8 cellular contexts compared by ENCODE assay signal in genomic region chr5:32710335-32710858, GRCh38. TPM values are rescaled to one million over a fixed set of nuclear protein-coding genes. Genes with fewer than 3 reads are reported as not detected.
DNase-seq lines count a peak whose midpoint lies in the region; ATAC-seq lines count a peak whose summit lies in the region.

No MANE protein-coding gene starts in this region.

- no peak for DNase-seq in CD4-positive, alpha-beta memory T cell
- DNase-seq in activated T-helper 2 cell treated with anti-CD3 and anti-CD28 coated beads, Interferon-gamma antibody, Interleukin-2, Interleukin-4, amounts not matched to agents 10 μg/mL and 5 μg/mL and 100 μg/mL, durations not matched to agents 14 hours and 24 hours and 36 hours (ENCODE audit: low spot score), result no peak
- no peak for DNase-seq in NCI-H1694 treated with DMSO at 0.1 percent for 48 hours (lab: John Stamatoyannopoulos, UW)
- no peak for DNase-seq in ACHN

- peak overlapping the region; percentile 88 for H3K9ac ChIP-seq in skeletal muscle satellite cell (ENCODE audit: low read depth, low read length)

- peaks cover 7% of the 10 kb centered on the region for H3K4me1 ChIP-seq in CD4-positive, alpha-beta memory T cell (ENCODE audit: insufficient read depth, low read length)
- peaks cover 34% of the 10 kb centered on the region for H3K4me1 ChIP-seq in skeletal muscle satellite cell (ENCODE audit: control insufficient read depth, insufficient read depth, low read length)

- peak overlapping the region; percentile 25 to 85 (median 76) for H3K4me3 Mint-ChIP-seq in CD4-positive, alpha-beta memory T cell
- peak overlapping the region; percentile 80 for H3K4me3 Mint-ChIP-seq in activated T-helper 2 cell treated with anti-CD3 and anti-CD28 coated beads, Interferon-gamma antibody, Interleukin-2, Interleukin-4, amounts not matched to agents 10 μg/mL and 5 μg/mL and 100 μg/mL, durations not matched to agents 14 hours and 24 hours and 36 hours (ENCODE audit: low read depth)

- H3K27ac ChIP-seq in CD4-positive, alpha-beta memory T cell (ENCODE audit: low read depth, low read length), result no peak overlapping the region

- peaks cover 13 to 35% (median 19%) of the 10 kb centered on the region in 4 donors for H3K4me1 Mint-ChIP-seq in CD4-positive, alpha-beta memory T cell
- peaks cover 19% of the 10 kb centered on the region for H3K4me1 Mint-ChIP-seq in activated T-helper 2 cell treated with anti-CD3 and anti-CD28 coated beads, Interferon-gamma antibody, Interleukin-2, Interleukin-4, amounts not matched to agents 10 μg/mL and 5 μg/mL and 100 μg/mL, durations not matched to agents 14 hours and 24 hours and 36 hours (ENCODE audit: low read depth)

- peaks cover 36 to 40% of the 10 kb centered on the region in 2 donors for H3K27me3 Mint-ChIP-seq in CD4-positive, alpha-beta memory T cell
- peaks cover 62% of the 10 kb centered on the region for H3K27me3 Mint-ChIP-seq in activated T-helper 2 cell treated with anti-CD3 and anti-CD28 coated beads, Interferon-gamma antibody, Interleukin-2, Interleukin-4, amounts not matched to agents 10 μg/mL and 5 μg/mL and 100 μg/mL, durations not matched to agents 14 hours and 24 hours and 36 hours (ENCODE audit: low read depth)

- no peaks in the 10 kb centered on the region for H3K36me3 ChIP-seq in CD4-positive, alpha-beta memory T cell (ENCODE audit: insufficient read depth, low read length)
- no peaks in the 10 kb centered on the region for H3K36me3 ChIP-seq in skeletal muscle satellite cell (ENCODE audit: insufficient read depth, low read length)

- peaks cover 14% of the 10 kb centered on the region for H3K27me3 ChIP-seq in CD4-positive, alpha-beta memory T cell (ENCODE audit: insufficient read depth, low read length)
- peaks cover 7% of the 10 kb centered on the region for H3K27me3 ChIP-seq in skeletal muscle satellite cell (ENCODE audit: control insufficient read depth, insufficient read depth, low read length)

- H3K9me3 Mint-ChIP-seq in CD4-positive, alpha-beta memory T cell, result peaks cover 0 to 4% (median 0%) of the 10 kb centered on the region in 8 donors
- no peaks in the 10 kb centered on the region for H3K9me3 Mint-ChIP-seq in activated T-helper 2 cell treated with anti-CD3 and anti-CD28 coated beads, Interferon-gamma antibody, Interleukin-2, Interleukin-4, amounts not matched to agents 10 μg/mL and 5 μg/mL and 100 μg/mL, durations not matched to agents 14 hours and 24 hours and 36 hours

- H3K4me3 ChIP-seq in CD4-positive, alpha-beta memory T cell (ENCODE audit: low read length in 2 of 2), result peak overlapping the region; percentile 32 to 42
- H3K4me3 ChIP-seq in iPS-11a (ENCODE audit: low read depth, low read length) (peak overlapping the region; percentile 35), skeletal muscle satellite cell (ENCODE audit: low read length) (peak overlapping the region; percentile 84)

- peak overlapping the region; percentile 97 for H3K4me2 ChIP-seq in skeletal muscle satellite cell (ENCODE audit: low read length)

- no peak overlapping the region for H3K27ac Mint-ChIP-seq in CD4-positive, alpha-beta memory T cell
- H3K27ac Mint-ChIP-seq in activated T-helper 2 cell treated with anti-CD3 and anti-CD28 coated beads, Interferon-gamma antibody, Interleukin-2, Interleukin-4, amounts not matched to agents 10 μg/mL and 5 μg/mL and 100 μg/mL, durations not matched to agents 14 hours and 24 hours and 36 hours, result no peak overlapping the region

- in situ Hi-C loops in ACHN (cut with HindIII; ENCODE audit: low pct_ligation_motif_present, low pct_unique_long_range_greater_than_20kb, low sequenced_read_pairs), result no loop called here

- H3K36me3 Mint-ChIP-seq in CD4-positive, alpha-beta memory T cell, result no peaks in the 10 kb centered on the region
- no peaks in the 10 kb centered on the region for H3K36me3 Mint-ChIP-seq in activated T-helper 2 cell treated with anti-CD3 and anti-CD28 coated beads, Interferon-gamma antibody, Interleukin-2, Interleukin-4, amounts not matched to agents 10 μg/mL and 5 μg/mL and 100 μg/mL, durations not matched to agents 14 hours and 24 hours and 36 hours (ENCODE audit: low read depth)

- H3K9me3 ChIP-seq in CD4-positive, alpha-beta memory T cell (ENCODE audit: control insufficient read depth in 1 of 2, low read length in 2 of 2), result no peaks in the 10 kb centered on the region
- H3K9me3 ChIP-seq in skeletal muscle satellite cell (replicated peaks; ENCODE audit: low read length), result no peaks in the 10 kb centered on the region

- ATAC-seq in HG02884 (IDR thresholded peaks at IDR 0.05; ENCODE audit: unreplicated experiment), result peak; percentile 15
- no peak for ATAC-seq in HG02870 (IDR thresholded peaks at IDR 0.05; ENCODE audit: unreplicated experiment)

- POLR2A ChIA-PET in CD4-positive, alpha-beta memory T cell (lab: Charles Lee; ENCODE audit: partially characterized antibody), result no interaction called here

- CTCF ChIA-PET in CD4-positive, alpha-beta memory T cell (lab: Charles Lee; ENCODE audit: partially characterized antibody), result no interaction called here

- intact Hi-C loops in CD4-positive, alpha-beta memory T cell (cut with micrococcal nuclease), result no loop called here
- intact Hi-C loops in activated T-helper 2 cell treated with anti-CD3 and anti-CD28 coated beads, Interferon-gamma antibody, Interleukin-2, Interleukin-4, amounts not matched to agents 10 μg/mL and 5 μg/mL and 100 μg/mL, durations not matched to agents 14 hours and 24 hours and 36 hours (cut with micrococcal nuclease), result loop anchor here (5.0 kb wide), 1 partner anchor 1227 kb away; the partner anchor contains the start of gene RXFP3

RNA-seq across cellular contexts. Expression of gene NPR3, which starts 0.7 kb away (rescaled TPM):
- under 1 TPM in 1 of 2 experiments, not detected in 1; 0.06 TPM for total RNA-seq in CD4-positive, alpha-beta memory T cell
- polyA plus RNA-seq in CD4-positive, alpha-beta memory T cell, result not detected
- total RNA-seq in activated T-helper 2 cell treated with anti-CD3 and anti-CD28 coated beads, Interferon-gamma antibody, Interleukin-2, Interleukin-4, amounts not matched to agents 10 μg/mL and 5 μg/mL and 100 μg/mL, durations not matched to agents 14 hours and 24 hours and 36 hours, result 0.02 TPM in 1 of 2 replicates, not detected in the other
- 44.1 and 50.9 TPM in 2 replicates for total RNA-seq in skeletal muscle satellite cell (2012; rRNA removed)
